ENCODE assay signal across 13 cellular contexts in genomic region chr2:16142383-16143361, GRCh38.
A peak's percentile ranks its signal among the peaks of the same experiment; 100 is the strongest.
DNase-seq lines count a peak whose midpoint lies in the region; ATAC-seq and TF ChIP-seq lines count a peak whose summit lies in the region.
"Had no signal": no experiment of that assay in that cellular context is flagged by ENCODE, and none has a peak within 500 bp of the region (broad histone marks: within the 10 kb centered on the region; RNA-seq: fewer than 3 reads in every experiment).

No MANE protein-coding gene starts in this region.

- POLR2A ChIA-PET in CD4-positive, alpha-beta T cell (lab: Charles Lee): interaction anchor here (1.1 to 1.4 kb wide), 3 partner anchors 8 to 203 kb away, joined by 3 to 4 read pairs (median 4); no protein-coding TSS in a partner anchor

- no peaks in the 10 kb centered on the region for H3K36me3 Mint-ChIP-seq in CD4-positive, alpha-beta T cell (ENCODE audit: low read depth)
- H3K36me3 Mint-ChIP-seq in GM23338 (ENCODE audit: low read depth) (no peaks in the 10 kb centered on the region), nephron progenitor cell (ENCODE audit: low read depth) (no peaks in the 10 kb centered on the region)
- no peaks in the 10 kb centered on the region for H3K36me3 Mint-ChIP-seq in activated naive CD8-positive, alpha-beta T cell treated with anti-CD3 and anti-CD28 coated beads, Interleukin-2, amount 50 U/mL, for 24 hours (ENCODE audit: low read depth)
- H3K36me3 Mint-ChIP-seq: CD14-positive monocyte had no signal

- no peaks in the 10 kb centered on the region for H3K79me2 ChIP-seq in GM23338 (replicated peaks; ENCODE audit: insufficient read depth)

- no peaks in the 10 kb centered on the region for H3K9me3 ChIP-seq in CD4-positive, alpha-beta T cell (ENCODE audit: control insufficient read depth, low read length)
- H3K9me3 ChIP-seq: MG63 had no signal

- no peaks in the 10 kb centered on the region for H3F3A ChIP-seq in GM23338 (replicated peaks; ENCODE audit: low read depth)

- no peak overlapping the region for H3K4me2 ChIP-seq in GM23338

- intact Hi-C loops in CD4-positive, alpha-beta T cell (cut with DNase I, micrococcal nuclease): no loop called here
- intact Hi-C loops in sciatic nerve (cut with DNase I): no loop called here

- peak overlapping the region; percentile 85 for H2AFZ ChIP-seq in GM23338

- no peaks in the 10 kb centered on the region for H3K4me1 Mint-ChIP-seq in CD4-positive, alpha-beta T cell (ENCODE audit: low read depth)
- H3K4me1 Mint-ChIP-seq in GM23338: peaks cover 8% of the 10 kb centered on the region
- H3K4me1 Mint-ChIP-seq in activated naive CD8-positive, alpha-beta T cell treated with anti-CD3 and anti-CD28 coated beads, Interleukin-2, amount 50 U/mL, for 24 hours: no peaks in the 10 kb centered on the region
- H3K4me1 Mint-ChIP-seq in nephron progenitor cell: peaks cover 15% of the 10 kb centered on the region
- H3K4me1 Mint-ChIP-seq: CD14-positive monocyte had no signal

- no peaks in the 10 kb centered on the region for H3K27me3 Mint-ChIP-seq in CD4-positive, alpha-beta T cell
- H3K27me3 Mint-ChIP-seq in GM23338 (ENCODE audit: insufficient read depth, low read depth, poor library complexity) (no peaks in the 10 kb centered on the region), nephron progenitor cell (ENCODE audit: low read depth, poor library complexity) (peaks cover 2% of the 10 kb centered on the region)
- H3K27me3 Mint-ChIP-seq in activated naive CD8-positive, alpha-beta T cell treated with anti-CD3 and anti-CD28 coated beads, Interleukin-2, amount 50 U/mL, for 24 hours: no peaks in the 10 kb centered on the region

- no peak overlapping the region for H3K27ac Mint-ChIP-seq in CD4-positive, alpha-beta T cell
- no peak overlapping the region for H3K27ac Mint-ChIP-seq in GM23338
- no peak overlapping the region for H3K27ac Mint-ChIP-seq in activated naive CD8-positive, alpha-beta T cell treated with anti-CD3 and anti-CD28 coated beads, Interleukin-2, amount 50 U/mL, for 24 hours
- H3K27ac Mint-ChIP-seq in nephron progenitor cell: peak overlapping the region; percentile 28

- no peak overlapping the region for H3K27ac ChIP-seq in CD4-positive, alpha-beta T cell (ENCODE audit: low read depth, low read length)
- H3K27ac ChIP-seq in GM23338 (ENCODE audit: low read depth): no peak overlapping the region
- H3K27ac ChIP-seq: RWPE1 had no signal

- CTCF ChIA-PET in CD4-positive, alpha-beta T cell (lab: Charles Lee): no interaction called here

- ATAC-seq in CD4-positive, alpha-beta T cell (ENCODE audit: poor library complexity): peak; percentile 43
- ATAC-seq in GM23338 (no peak), sciatic nerve (no peak), GM18907 (IDR thresholded peaks at IDR 0.05; ENCODE audit: unreplicated experiment) (no peak)
- peak; percentile 54 for ATAC-seq in activated naive CD8-positive, alpha-beta T cell treated with anti-CD3 and anti-CD28 coated beads, Interleukin-2, amount 50 U/mL, for 24 hours

- H3K36me3 ChIP-seq in GM23338 (ENCODE audit: insufficient read depth): no peaks in the 10 kb centered on the region
- H3K36me3 ChIP-seq: MG63 had no signal

- no peak overlapping the region for H3K4me3 ChIP-seq in GM23338
- H3K4me3 ChIP-seq: MG63 had no signal

- H3K9me3 Mint-ChIP-seq in CD4-positive, alpha-beta T cell: no peaks in the 10 kb centered on the region
- H3K9me3 Mint-ChIP-seq in GM23338: peaks cover 2% of the 10 kb centered on the region; the same call in 2 of the 3 replicates
- no peaks in the 10 kb centered on the region for H3K9me3 Mint-ChIP-seq in activated naive CD8-positive, alpha-beta T cell treated with anti-CD3 and anti-CD28 coated beads, Interleukin-2, amount 50 U/mL, for 24 hours
- H3K9me3 Mint-ChIP-seq in nephron progenitor cell: no peaks in the 10 kb centered on the region

- H3K27me3 ChIP-seq in CD4-positive, alpha-beta T cell (ENCODE audit: control insufficient read depth, insufficient read depth, low read length): no peaks in the 10 kb centered on the region
- no peaks in the 10 kb centered on the region for H3K27me3 ChIP-seq in GM23338 (ENCODE audit: insufficient read depth)

- peaks cover 25% of the 10 kb centered on the region for H3K9me2 ChIP-seq in GM23338 (ENCODE audit: insufficient read depth)

- H3K4me3 Mint-ChIP-seq in CD4-positive, alpha-beta T cell: no peak overlapping the region
- H3K4me3 Mint-ChIP-seq in GM23338 (no peak overlapping the region), nephron progenitor cell (no peak overlapping the region)
- no peak overlapping the region for H3K4me3 Mint-ChIP-seq in activated naive CD8-positive, alpha-beta T cell treated with anti-CD3 and anti-CD28 coated beads, Interleukin-2, amount 50 U/mL, for 24 hours
- H3K4me3 Mint-ChIP-seq: CD14-positive monocyte had no signal

- H4K20me1 ChIP-seq in GM23338 (replicated peaks; ENCODE audit: insufficient read depth): no peaks in the 10 kb centered on the region

- DNase-seq in CD4-positive, alpha-beta T cell: no peak
- DNase-seq in GM23338 (ENCODE audit: low spot score) (no peak), nephron progenitor cell (no peak), sciatic nerve (ENCODE audit: low spot score) (no peak), superior temporal gyrus (ENCODE audit: extremely low spot score) (no peak)
- DNase-seq in activated naive CD8-positive, alpha-beta T cell treated with anti-CD3 and anti-CD28 coated beads, Interleukin-2, amount 50 U/mL, for 24 hours: no peak
- DNase-seq: amygdala, MG63, midbrain, NCI-H345 had no signal

- peaks cover 8% of the 10 kb centered on the region; the same call in 1 of the 2 replicates for H3K4me1 ChIP-seq in GM23338 (ENCODE audit: insufficient read depth)

- TF ChIP-seq CTCF in CD4-positive, alpha-beta T cell (IDR thresholded peaks at IDR 0.05): no peak
- TF ChIP-seq CTCF in GM23338 (conservative IDR thresholded peaks at IDR 0.05; ENCODE audit: low read depth in 2 of 2) (no peak), nephron progenitor cell (IDR thresholded peaks at IDR 0.05) (no peak)

TF ChIP-seq in GM23338, 12 proteins besides CTCF, POLR2A, EP300 and RAD21 (continues in another document):
- no peak for TF ChIP-seq EZH2phosphoT487 (IDR thresholded peaks at IDR 0.05; ENCODE audit: unreplicated experiment)
- TF ChIP-seq POLR2AphosphoS5 (IDR thresholded peaks at IDR 0.05; ENCODE audit: low read depth): no peak
- no peak for TF ChIP-seq CREB1 (CRISPR knock-in tag; IDR thresholded peaks at IDR 0.05; ENCODE audit: low read depth)
- TF ChIP-seq ETS1 (IDR thresholded peaks at IDR 0.05): no peak
- TF ChIP-seq ZNF331 (CRISPR knock-in tag; IDR thresholded peaks at IDR 0.05; ENCODE audit: low read depth): no peak
- TF ChIP-seq STAT1 (IDR thresholded peaks at IDR 0.05; ENCODE audit: unreplicated experiment): no peak
- TF ChIP-seq ZNF114 (CRISPR knock-in tag; IDR thresholded peaks at IDR 0.05): no peak
- TF ChIP-seq REST (IDR thresholded peaks at IDR 0.05; ENCODE audit: unreplicated experiment): no peak
- TF ChIP-seq EZH2 (IDR thresholded peaks at IDR 0.05; ENCODE audit: low read depth, unreplicated experiment): no peak

Comparison
In these comparisons a context has a peak if more than half of its experiments do, and no peak if none do; other contexts are left out.
1. ATAC-seq: peak in CD4-positive, alpha-beta T cell (single experiment) and activated naive CD8-positive, alpha-beta T cell treated with anti-CD3 and anti-CD28 coated beads, Interleukin-2, amount 50 U/mL, for 24 hours (single experiment); none in GM23338 (single experiment), sciatic nerve (single experiment) and GM18907 (single experiment).